In the genomic region with DNA sequence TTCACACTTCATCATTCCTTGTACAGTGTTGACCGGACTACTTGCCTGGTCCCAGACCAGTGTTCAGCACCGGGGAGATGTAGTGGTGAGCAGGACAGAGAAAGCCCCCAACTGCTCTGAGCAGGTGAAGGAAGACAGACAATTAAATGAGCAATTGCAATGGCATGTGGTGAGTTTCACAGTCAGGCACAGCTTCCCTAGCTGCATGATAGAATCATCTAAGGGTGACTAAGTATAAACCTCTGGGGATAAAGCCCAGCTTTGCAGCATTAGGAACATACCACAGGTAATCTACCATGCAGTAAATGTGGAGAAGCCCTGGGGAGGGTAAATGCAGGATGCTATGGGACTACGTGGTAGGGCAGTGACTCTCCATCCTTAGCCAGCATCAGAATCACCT, we compare ENCODE assay signal across 12 cellular contexts. TPM values are rescaled to one million over a fixed set of nuclear protein-coding genes. Genes with fewer than 3 reads are reported as not detected.
DNase-seq lines count a peak whose midpoint lies in the region; ATAC-seq and TF ChIP-seq lines count a peak whose summit lies in the region.
"Had no signal": no experiment of that assay in that cellular context is flagged by ENCODE, and none has a peak within 500 bp of the region (broad histone marks: within the 10 kb centered on the region; RNA-seq: fewer than 3 reads in every experiment).

No MANE protein-coding gene starts in this region.

- TF ChIP-seq CTCF in choroid plexus epithelial cell (conservative IDR thresholded peaks at IDR 0.05; ENCODE audit: low read depth, low read length), result no peak

- ATAC-seq in GM18517 (IDR thresholded peaks at IDR 0.05; ENCODE audit: unreplicated experiment) (no peak), HG02678 (IDR thresholded peaks at IDR 0.05; ENCODE audit: unreplicated experiment) (no peak)
- ATAC-seq: Right ventricle myocardium inferior had no signal

- no peak overlapping the region for H3K4me3 ChIP-seq in choroid plexus epithelial cell (ENCODE audit: low read depth, low read length)

- DNase-seq in EH (ENCODE audit: low read depth) (peak; percentile 72), NCI-H226 (peak; percentile 54), choroid plexus epithelial cell (ENCODE audit: low read depth) (peak; percentile 52), renal cortical epithelial cell (ENCODE audit: low read depth) (peak; percentile 76), midbrain (lab: John Stamatoyannopoulos, UW) (no peak)
- DNase-seq in activated CD4-positive, alpha-beta T cell treated with anti-CD3 and anti-CD28 coated beads, Interleukin-2, amount 50 U/mL, for 4 hours, result no peak
- DNase-seq: activated CD8-positive, alpha-beta memory T cell treated with anti-CD3 and anti-CD28 coated beads for 24 hours; KBM-7; NCI-H524 had no signal

RNA-seq across cellular contexts. Expression of gene TMA16, which starts 47.8 kb away (rescaled TPM):
- 21.9 and 41.0 TPM in 2 replicates for total RNA-seq in renal cortical epithelial cell

Comparison
In these comparisons a context has a peak if more than half of its experiments do, and no peak if none do; other contexts are left out.
1. DNase-seq: peak in EH (single experiment), NCI-H226 (single experiment), choroid plexus epithelial cell (single experiment) and renal cortical epithelial cell (single experiment); none in midbrain (single experiment) and activated CD4-positive, alpha-beta T cell treated with anti-CD3 and anti-CD28 coated beads, Interleukin-2, amount 50 U/mL, for 4 hours (0 of 2).